8 cellular contexts compared by ENCODE assay signal in genomic region chr12:118015944-118016343, GRCh38. TPM values are rescaled to one million over a fixed set of nuclear protein-coding genes. Genes with fewer than 3 reads are reported as not detected.
A peak's percentile ranks its signal among the peaks of the same experiment; 100 is the strongest.
DNase-seq lines count a peak whose midpoint lies in the region; ATAC-seq and TF ChIP-seq lines count a peak whose summit lies in the region.

No MANE protein-coding gene starts in this region.

- peak overlapping the region; percentile 84 for H3K4me3 ChIP-seq in OCI-LY3 (ENCODE audit: low read length)
- peak overlapping the region in 3 of 4 experiments; percentile 72 to 90 (median 86) for H3K4me3 ChIP-seq in fibroblast of lung (replicated peaks in 1 of 4; ENCODE audit: control extremely low read depth in 1 of 4, insufficient read depth in 1 of 4, low read depth in 3 of 4, low read length in 4 of 4)
- peak overlapping the region; percentile 96 for H3K4me3 ChIP-seq in rectal smooth muscle tissue (ENCODE audit: low read length)

- H3K27ac ChIP-seq in OCI-LY3 (ENCODE audit: low read length), result no peak overlapping the region
- H3K27ac ChIP-seq in fibroblast of lung (ENCODE audit: insufficient read depth, low read length), result no peak overlapping the region
- no peak overlapping the region for H3K27ac ChIP-seq in rectal smooth muscle tissue (ENCODE audit: low read depth, low read length)

- H3K36me3 ChIP-seq in OCI-LY3 (replicated peaks; ENCODE audit: low read depth, low read length) (peaks cover 29% of the 10 kb centered on the region), fibroblast of lung (ENCODE audit: control insufficient read depth, insufficient read depth, low read length) (peaks cover 3% of the 10 kb centered on the region), rectal smooth muscle tissue (ENCODE audit: control insufficient read depth, insufficient read depth, low read length) (peaks cover 4% of the 10 kb centered on the region)

- H3K79me2 ChIP-seq in OCI-LY3 (ENCODE audit: low read length) (peaks cover 20% of the 10 kb centered on the region), fibroblast of lung (ENCODE audit: control insufficient read depth, insufficient read depth, low read length) (peaks cover 18% of the 10 kb centered on the region)

- H3K9ac ChIP-seq in OCI-LY3 (ENCODE audit: low read length), result no peak overlapping the region
- H3K9ac ChIP-seq in fibroblast of lung (ENCODE audit: insufficient read depth, low read length), result no peak overlapping the region
- H3K9ac ChIP-seq in rectal smooth muscle tissue (ENCODE audit: low read length), result no peak overlapping the region

- TF ChIP-seq CTCF in OCI-LY3 (IDR thresholded peaks at IDR 0.05; ENCODE audit: low read depth, low read length), result no peak
- TF ChIP-seq CTCF in fibroblast of lung (conservative IDR thresholded peaks at IDR 0.05 in 1 of 2, IDR thresholded peaks at IDR 0.05 in 1 of 2; ENCODE audit: low read depth in 1 of 2, low read length in 2 of 2), result no peak

- no peak for ATAC-seq in HG03457 (IDR thresholded peaks at IDR 0.05; ENCODE audit: unreplicated experiment)
- no peak for ATAC-seq in GM21367 (IDR thresholded peaks at IDR 0.05; ENCODE audit: unreplicated experiment)

- DNase-seq in DMS53 (lab: John Stamatoyannopoulos, UW), result peak; percentile 63
- DNase-seq in fibroblast of lung (ENCODE audit: low read depth in 2 of 2), result no peak
- no peak for DNase-seq in HuH-7 (ENCODE audit: low spot score)
- DNase-seq in NCI-H1092 treated with DMSO at 0.1 percent for 48 hours (lab: John Stamatoyannopoulos, UW), result no peak

- H2AFZ ChIP-seq in OCI-LY3 (ENCODE audit: low read depth, low read length) (0 out of 2 replicates have a peak overlapping the region, but pooled peaks have one; percentile 8), fibroblast of lung (ENCODE audit: low read length) (peak overlapping the region; percentile 73)

- H3K4me2 ChIP-seq in OCI-LY3 (ENCODE audit: low read length) (peak overlapping the region; percentile 99), fibroblast of lung (ENCODE audit: extremely low read depth, insufficient read depth, low read length) (peak overlapping the region; percentile 81)

- H3K9me3 ChIP-seq in OCI-LY3 (ENCODE audit: insufficient read depth, low read length), result no peaks in the 10 kb centered on the region
- H3K9me3 ChIP-seq in fibroblast of lung (ENCODE audit: control insufficient read depth, insufficient read depth, low read depth, low read length), result no peaks in the 10 kb centered on the region

- H4K20me1 ChIP-seq in OCI-LY3 (ENCODE audit: insufficient read depth, low read length), result peaks cover 3% of the 10 kb centered on the region; the same call in 1 of the 2 replicates
- no peaks in the 10 kb centered on the region for H4K20me1 ChIP-seq in fibroblast of lung (ENCODE audit: control insufficient read depth, extremely low read depth, insufficient read depth, low read length)

- H3K27me3 ChIP-seq in OCI-LY3 (ENCODE audit: low read depth, low read length) (no peaks in the 10 kb centered on the region), fibroblast of lung (ENCODE audit: control insufficient read depth, insufficient read depth, low read length) (no peaks in the 10 kb centered on the region), rectal smooth muscle tissue (ENCODE audit: control insufficient read depth, insufficient read depth, low read length) (no peaks in the 10 kb centered on the region)

- H3K4me1 ChIP-seq in OCI-LY3 (ENCODE audit: low read length) (peaks cover 13% of the 10 kb centered on the region), fibroblast of lung (ENCODE audit: control insufficient read depth, extremely low read depth, insufficient read depth, low read length) (no peaks in the 10 kb centered on the region), rectal smooth muscle tissue (ENCODE audit: control insufficient read depth, insufficient read depth, low read length) (peaks cover 6% of the 10 kb centered on the region)

RNA-seq across cellular contexts. Expression of gene RFC5, which starts 0.6 kb away (rescaled TPM):
- total RNA-seq in fibroblast of lung, result 9.9 and 10.5 TPM in 2 replicates
- polyA plus RNA-seq in fibroblast of lung, result 9.8 and 19.3 TPM in 2 replicates
- 7.4 and 15.9 TPM in 2 replicates for polyA plus RNA-seq in fibroblast of lung (2012)
- 3.5 and 6.5 TPM in 2 replicates for polyA minus RNA-seq in fibroblast of lung (ENCODE audit: low replicate concordance)

RNA-seq across cellular contexts. Expression of gene WSB2, which starts 45.0 kb away (rescaled TPM):
- 77.3 and 122 TPM in 2 replicates for total RNA-seq in fibroblast of lung
- 118 and 162 TPM in 2 replicates for polyA plus RNA-seq in fibroblast of lung
- polyA plus RNA-seq in fibroblast of lung (2012), result 75.3 and 104 TPM in 2 replicates
- polyA minus RNA-seq in fibroblast of lung (ENCODE audit: low replicate concordance), result 313 and 497 TPM in 2 replicates

RNA-seq across cellular contexts. Expression of gene KSR2, which starts 47.2 kb away (rescaled TPM):
- total RNA-seq in fibroblast of lung, result not detected in 2 replicates
- not detected in 2 replicates for polyA plus RNA-seq in fibroblast of lung
- not detected in 2 replicates for polyA plus RNA-seq in fibroblast of lung (2012)
- 0.07 TPM in 1 of 2 replicates, not detected in the other for polyA minus RNA-seq in fibroblast of lung (ENCODE audit: low replicate concordance)
